Comparison of ENCODE assay signal across 7 cellular contexts in the genomic region with DNA sequence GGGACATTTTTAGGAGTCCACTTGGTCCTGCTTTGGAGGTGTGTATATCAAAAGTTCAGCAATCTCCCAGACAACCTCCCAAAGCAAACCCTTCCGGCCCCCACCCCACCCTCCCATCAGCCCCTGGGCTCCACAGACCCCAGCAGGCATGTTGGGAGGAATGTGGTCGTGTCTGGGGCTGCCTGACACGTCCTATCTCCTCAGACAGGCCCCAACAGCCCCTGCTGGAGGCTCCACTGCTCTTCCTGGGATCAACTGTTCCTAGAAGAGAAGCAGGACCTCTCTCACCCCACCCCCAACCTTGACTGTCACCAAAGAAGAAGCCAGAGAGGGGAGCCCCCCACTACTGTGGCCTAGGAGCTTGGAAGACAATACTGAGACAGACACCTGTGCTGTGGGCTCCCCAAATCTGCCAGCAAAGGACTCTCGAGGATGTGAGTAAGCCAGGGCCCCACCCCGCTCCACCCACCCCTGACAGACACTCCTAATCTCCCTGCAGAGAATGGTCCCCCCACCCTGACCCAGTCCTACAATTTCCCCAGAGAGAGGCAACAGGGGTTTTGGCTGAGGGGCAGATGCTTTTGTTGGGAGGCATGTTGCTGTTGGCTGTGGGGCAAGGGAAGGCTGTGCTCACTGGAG.
DNase-seq lines count a peak whose midpoint lies in the region; ATAC-seq, FAIRE-seq and TF ChIP-seq lines count a peak whose summit lies in the region.
"Not testable (repeated sequence)": the region's sequence is repeated elsewhere in the genome, so short reads cannot be mapped to it uniquely, and the experiment has no call there.

No MANE protein-coding gene starts in this region.

- H3K4me3 ChIP-seq in RWPE2 (ENCODE audit: severe bottlenecking); bronchial epithelial cell (ENCODE audit: low read depth, low read length); epithelial cell of esophagus (ENCODE audit: low read length): not testable (repeated sequence)

- not testable (repeated sequence) for H3K4me1 ChIP-seq in RWPE2 (ENCODE audit: insufficient read depth, poor library complexity, severe bottlenecking); foreskin keratinocyte

- not testable (repeated sequence) for H3K27me3 ChIP-seq in RWPE2 (ENCODE audit: insufficient read depth, poor library complexity, severe bottlenecking); bronchial epithelial cell (ENCODE audit: control insufficient read depth, insufficient read depth, low read length); foreskin keratinocyte

- not testable (repeated sequence) for TF ChIP-seq CTCF in RWPE2 (IDR thresholded peaks at IDR 0.05; ENCODE audit: poor library complexity, severe bottlenecking); bronchial epithelial cell (IDR thresholded peaks at IDR 0.05; ENCODE audit: insufficient read depth, low read length, severe bottlenecking); epithelial cell of esophagus (IDR thresholded peaks at IDR 0.05; ENCODE audit: insufficient read depth, low read depth, low read length, missing control alignments); foreskin keratinocyte (conservative IDR thresholded peaks at IDR 0.05); osteocyte (IDR thresholded peaks at IDR 0.05); type B pancreatic cell (conservative IDR thresholded peaks at IDR 0.05)

- H3K36me3 ChIP-seq in RWPE2 (ENCODE audit: low read depth); bronchial epithelial cell (ENCODE audit: control insufficient read depth, insufficient read depth, low read length): not testable (repeated sequence)

- not testable (repeated sequence) for H3K4me3 Mint-ChIP-seq in osteocyte (ENCODE audit: unreplicated experiment); type B pancreatic cell

- H3K9me3 ChIP-seq in RWPE2 (ENCODE audit: severe bottlenecking): not testable (repeated sequence)

- not testable (repeated sequence) for H3K9me3 Mint-ChIP-seq in osteocyte (ENCODE audit: unreplicated experiment); type B pancreatic cell

- FAIRE-seq in bronchial epithelial cell (lab: Jason Lieb, UNC): not testable (repeated sequence)

- ATAC-seq in RWPE2 (ENCODE audit: low read depth) (peak; percentile 56), foreskin keratinocyte (peak; percentile 49)

- not testable (repeated sequence) for H3K27ac Mint-ChIP-seq in osteocyte (ENCODE audit: unreplicated experiment); type B pancreatic cell

- not testable (repeated sequence) for H3K36me3 Mint-ChIP-seq in osteocyte (ENCODE audit: unreplicated experiment); type B pancreatic cell

- DNase-seq in OCI-M1 (lab: John Stamatoyannopoulos, UW): peak; percentile 0
- not testable (repeated sequence) for DNase-seq in RWPE2 (ENCODE audit: low spot score)
- peak; percentile 37 for DNase-seq in bronchial epithelial cell (ENCODE audit: low read depth)
- DNase-seq in epithelial cell of esophagus (ENCODE audit: low read depth): peak; percentile 40
- DNase-seq in foreskin keratinocyte: peak; percentile 35 to 82
- peak; percentile 15 for DNase-seq in osteocyte (ENCODE audit: extremely low spot score, unreplicated experiment)
- peak; percentile 18 for DNase-seq in type B pancreatic cell (ENCODE audit: extremely low spot score, unreplicated experiment)

- H3K27ac ChIP-seq in RWPE2 (ENCODE audit: poor library complexity, severe bottlenecking); foreskin keratinocyte: not testable (repeated sequence)

- H3K27me3 Mint-ChIP-seq in osteocyte (ENCODE audit: unreplicated experiment); type B pancreatic cell: not testable (repeated sequence)

- not testable (repeated sequence) for H3K4me1 Mint-ChIP-seq in osteocyte (ENCODE audit: unreplicated experiment); type B pancreatic cell (ENCODE audit: unreplicated experiment)
